Comparison of ENCODE assay signal across 15 cellular contexts in the genomic region with DNA sequence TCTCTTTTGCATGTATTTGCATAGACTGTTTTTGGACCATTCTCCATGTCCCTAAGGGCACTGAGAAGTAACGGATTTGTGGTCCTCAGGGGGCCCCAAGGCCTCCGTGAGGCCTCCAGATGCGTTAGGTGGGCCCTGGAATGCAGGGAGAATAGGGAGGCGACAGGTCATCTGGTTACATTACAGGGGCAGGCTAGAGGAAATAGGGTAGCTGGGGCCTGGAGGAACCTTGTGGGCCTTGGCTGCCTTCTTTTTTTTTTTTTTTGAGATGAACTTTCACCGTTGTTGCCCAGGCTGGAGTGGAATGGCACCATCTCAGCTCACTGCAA. TPM values are rescaled to one million over a fixed set of nuclear protein-coding genes. Genes with fewer than 3 reads are reported as not detected.
DNase-seq lines count a peak whose midpoint lies in the region; ATAC-seq, FAIRE-seq and TF ChIP-seq lines count a peak whose summit lies in the region.
"Had no signal": no experiment of that assay in that cellular context is flagged by ENCODE, and none has a peak within 500 bp of the region (broad histone marks: within the 10 kb centered on the region; RNA-seq: fewer than 3 reads in every experiment).

No MANE protein-coding gene starts in this region.

- no peaks in the 10 kb centered on the region for H3K9me3 ChIP-seq in HepG2 (ENCODE audit: low read length)
- no peaks in the 10 kb centered on the region for H3K9me3 ChIP-seq in right lobe of liver
- H3K9me3 ChIP-seq: colonic mucosa, gastrocnemius medialis had no signal

- 85% methylated on average over 5 of the region's 5 CpGs for WGBS in HepG2 (ENCODE audit: low lambda C conversion rate)
- WGBS in right lobe of liver (ENCODE audit: insufficient coverage, low coverage, low lambda C conversion rate, missing lambda C conversion rate) = 100% methylated on average over 2 of the region's 5 CpGs

- POLR2A ChIA-PET in HepG2 (lab: Yijun Ruan, JAX) (interaction anchor here (0.8 to 10.9 kb wide), 3 partner anchors 19 to 268 kb away, joined by 3 to 324 read pairs (median 5); a partner anchor contains a TSS), GM10248 (lab: Yijun Ruan, JAX) (no interaction called here)
- POLR2A ChIA-PET in activated CD8-positive, alpha-beta T cell treated with anti-CD3 and anti-CD28 coated beads for 36 hours (lab: Charles Lee) = interaction anchor here (0.8 to 4.1 kb wide), 5 partner anchors 20 to 30 kb away, joined by 3 to 24 read pairs (median 6); a partner anchor contains a TSS

- no peaks in the 10 kb centered on the region for H3K27me3 ChIP-seq in HepG2 (ENCODE audit: control insufficient read depth in 1 of 2, insufficient read depth in 2 of 2, low read length in 2 of 2)
- no peaks in the 10 kb centered on the region for H3K27me3 ChIP-seq in right lobe of liver
- H3K27me3 ChIP-seq: colonic mucosa, gastrocnemius medialis had no signal

- CTCF ChIA-PET in HepG2 (lab: Yijun Ruan, JAX; ENCODE audit: low intra/inter-chr PET ratio, low total read pairs) = no interaction called here
- CTCF ChIA-PET in activated CD8-positive, alpha-beta T cell treated with anti-CD3 and anti-CD28 coated beads for 36 hours (lab: Charles Lee) = interaction anchor here (1.0 to 1.2 kb wide), 2 partner anchors 20 to 60 kb away, joined by 3 to 4 read pairs; no protein-coding TSS in a partner anchor
- CTCF ChIA-PET in GM10248 (lab: Yijun Ruan, JAX) = interaction anchor here (1.2 to 1.6 kb wide), 3 partner anchors 13 to 31 kb away, joined by 3 to 4 read pairs (median 3); no protein-coding TSS in a partner anchor

- no peaks in the 10 kb centered on the region for H3K36me3 Mint-ChIP-seq in activated CD8-positive, alpha-beta T cell treated with anti-CD3 and anti-CD28 coated beads for 36 hours (ENCODE audit: low read depth)
- H3K36me3 Mint-ChIP-seq in memory B cell = peaks cover 2% of the 10 kb centered on the region

- H3K27ac Mint-ChIP-seq in activated CD8-positive, alpha-beta T cell treated with anti-CD3 and anti-CD28 coated beads for 36 hours = peak overlapping the region; percentile 88
- H3K27ac Mint-ChIP-seq in memory B cell = peak overlapping the region; percentile 92

- TF ChIP-seq EP300 in HepG2 (IDR thresholded peaks at IDR 0.05; ENCODE audit: low read depth in 2 of 2, low read length in 2 of 2) (no peak), HepG2 (CRISPR knock-in tag; IDR thresholded peaks at IDR 0.05; ENCODE audit: borderline replicate concordance) (no peak)

- TF ChIP-seq POLR2A in HepG2 (IDR thresholded peaks at IDR 0.05; ENCODE audit: insufficient read depth in 1 of 2, low read depth in 2 of 2, low read length in 2 of 2) = no peak
- TF ChIP-seq POLR2A in right lobe of liver (IDR thresholded peaks at IDR 0.05) = no peak

- no peak overlapping the region for H2AFZ ChIP-seq in HepG2 (ENCODE audit: low read length)

- in situ Hi-C loops in HepG2 (cut with HindIII; ENCODE audit: extremely low pct_ligation_motif_present, low pct_unique_long_range_greater_than_20kb) = no loop called here

- H3K4me3 ChIP-seq in HepG2 (replicated peaks in 1 of 3; ENCODE audit: insufficient read depth in 1 of 3, low read depth in 2 of 3, low read length in 3 of 3) = no peak overlapping the region
- no peak overlapping the region for H3K4me3 ChIP-seq in right lobe of liver
- H3K4me3 ChIP-seq: colonic mucosa, gastrocnemius medialis had no signal

- H3K27ac ChIP-seq in HepG2 (ENCODE audit: extremely low read length, insufficient read depth, low read length) = no peak overlapping the region
- H3K27ac ChIP-seq in right lobe of liver = no peak overlapping the region
- H3K27ac ChIP-seq: colonic mucosa, gastrocnemius medialis had no signal

- H3K4me1 Mint-ChIP-seq in activated CD8-positive, alpha-beta T cell treated with anti-CD3 and anti-CD28 coated beads for 36 hours (ENCODE audit: low read depth) = peaks cover 53% of the 10 kb centered on the region
- peaks cover 34% of the 10 kb centered on the region for H3K4me1 Mint-ChIP-seq in memory B cell

- intact Hi-C loops in HepG2 (cut with micrococcal nuclease; ENCODE audit: unreplicated experiment) = no loop called here
- intact Hi-C loops in right lobe of liver (cut with DNase I) = no loop called here
- intact Hi-C loops in activated CD8-positive, alpha-beta T cell treated with anti-CD3 and anti-CD28 coated beads for 36 hours (cut with micrococcal nuclease) = no loop called here

- no peaks in the 10 kb centered on the region for H3K27me3 Mint-ChIP-seq in activated CD8-positive, alpha-beta T cell treated with anti-CD3 and anti-CD28 coated beads for 36 hours
- no peaks in the 10 kb centered on the region for H3K27me3 Mint-ChIP-seq in memory B cell

- no peak for FAIRE-seq in HepG2 (lab: Jason Lieb, UNC)

- H3K36me3 ChIP-seq in HepG2 (replicated peaks in 1 of 2; ENCODE audit: control insufficient read depth in 1 of 2, insufficient read depth in 2 of 2, low read length in 2 of 2) = no peaks in the 10 kb centered on the region
- H3K36me3 ChIP-seq in right lobe of liver = no peaks in the 10 kb centered on the region
- H3K36me3 ChIP-seq: colonic mucosa, gastrocnemius medialis had no signal

- no TSS peak for BruUV-seq in HepG2 (replicated peaks; lab: Mats Ljungman, UMichigan)

- H3K4me1 ChIP-seq in HepG2 (ENCODE audit: insufficient read depth, low read length) (peaks cover 96% of the 10 kb centered on the region), right lobe of liver (peaks cover 0 to 33% (median 12%) of the 10 kb centered on the region in 4 donors)
- H3K4me1 ChIP-seq: gastrocnemius medialis had no signal

- ATAC-seq in HepG2 (no peak), right lobe of liver (no peak), memory B cell (ENCODE audit: low read depth) (no peak), HG02588 (IDR thresholded peaks at IDR 0.05; ENCODE audit: unreplicated experiment) (no peak)
- no peak for ATAC-seq in activated CD8-positive, alpha-beta T cell treated with anti-CD3 and anti-CD28 coated beads for 36 hours
- ATAC-seq: gastrocnemius medialis, HCT116 had no signal

- DNase-seq in HepG2 (ENCODE audit: low spot score) = no peak
- no peak for DNase-seq in right lobe of liver
- no peak for DNase-seq in activated CD8-positive, alpha-beta T cell treated with anti-CD3 and anti-CD28 coated beads for 36 hours
- no peak for DNase-seq in memory B cell (ENCODE audit: low spot score in 2 of 2)
- DNase-seq in GM10248 (ENCODE audit: extremely low spot score) = no peak
- no peak for DNase-seq in HUDEP-2 (lab: John Stamatoyannopoulos, UW; ENCODE audit: unreplicated experiment in 76 of 76)
- DNase-seq in UCSD-AML1 (lab: John Stamatoyannopoulos, UW; ENCODE audit: unreplicated experiment) = no peak
- DNase-seq: activated CD4-positive, alpha-beta T cell treated with anti-CD3 and anti-CD28 coated beads, Interleukin-2, amount 50 U/mL, for 4 hours; colonic mucosa; gastrocnemius medialis; NCI-H446; SHP77; T1000 had no signal

- no peak overlapping the region for H3K9ac ChIP-seq in HepG2 (ENCODE audit: insufficient read depth, low read depth, low read length)

- no peaks in the 10 kb centered on the region for H3K79me2 ChIP-seq in HepG2 (ENCODE audit: insufficient read depth, low read length)

- no peak for TF ChIP-seq CTCF in HepG2 (CRISPR knock-in tag; IDR thresholded peaks at IDR 0.05)
- no peak for TF ChIP-seq CTCF in right lobe of liver (IDR thresholded peaks at IDR 0.05)
- TF ChIP-seq CTCF in activated CD8-positive, alpha-beta T cell treated with anti-CD3 and anti-CD28 coated beads for 36 hours (IDR thresholded peaks at IDR 0.05) = no peak
- TF ChIP-seq CTCF in GM10248 (IDR thresholded peaks at IDR 0.05; ENCODE audit: control extremely low read depth, extremely low read depth, low read depth, missing control alignments) = no peak

- TF ChIP-seq RAD21 in HepG2 (CRISPR knock-in tag; IDR thresholded peaks at IDR 0.05) = no peak

- no peak overlapping the region for H3K4me2 ChIP-seq in HepG2 (ENCODE audit: low read depth, low read length)

- no peaks in the 10 kb centered on the region for H3K9me3 Mint-ChIP-seq in activated CD8-positive, alpha-beta T cell treated with anti-CD3 and anti-CD28 coated beads for 36 hours
- peaks cover 1% of the 10 kb centered on the region for H3K9me3 Mint-ChIP-seq in memory B cell

- no peaks in the 10 kb centered on the region for H4K20me1 ChIP-seq in HepG2 (ENCODE audit: insufficient read depth, low read length)

- no peak overlapping the region for H3K4me3 Mint-ChIP-seq in activated CD8-positive, alpha-beta T cell treated with anti-CD3 and anti-CD28 coated beads for 36 hours
- H3K4me3 Mint-ChIP-seq in memory B cell = no peak overlapping the region

TF ChIP-seq in HepG2, 621 proteins besides CTCF, POLR2A, EP300 and RAD21 (continues in another document):
- peak; percentile 23 for TF ChIP-seq TEAD3 (CRISPR knock-in tag; optimal IDR thresholded peaks at IDR 0.05; ENCODE audit: borderline replicate concordance)

RNA-seq across cellular contexts. Expression of a gene that starts 28.9 kb away (rescaled TPM):
- 21.8 and 32.5 TPM in 2 replicates for total RNA-seq in HepG2 (2016; rRNA removed; fragmentation: Illumina TruSeq; extraction: Trizol)
- 10.9 and 11.1 TPM in 2 replicates for total RNA-seq in HepG2 (2016; cell fraction: cytosol; rRNA removed; fragmentation: Illumina TruSeq; extraction: Trizol; ENCODE audit: low read depth)
- 20.7 and 30.7 TPM in 2 replicates for total RNA-seq in HepG2 (2016; cell fraction: insoluble cytoplasmic fraction; rRNA removed; fragmentation: Illumina TruSeq; extraction: Trizol)
- total RNA-seq in HepG2 (2016; cell fraction: membrane; rRNA removed; fragmentation: Illumina TruSeq; extraction: Trizol) = 45.2 and 45.6 TPM in 2 replicates
- total RNA-seq in HepG2 (2016; cell fraction: nucleus; rRNA removed; fragmentation: Illumina TruSeq; extraction: Trizol) = 28.9 and 31.5 TPM in 2 replicates
- polyA plus RNA-seq in HepG2 (2011; rRNA removed) = 11.2 and 12.5 TPM in 2 replicates
- polyA plus RNA-seq in HepG2 (2011; cell fraction: cytosol; rRNA removed) = 6.8 and 9.1 TPM in 2 replicates
- 13.5 and 16.7 TPM in 2 replicates for polyA plus RNA-seq in HepG2 (2011; cell fraction: nucleus; rRNA removed)
- 52.4 and 60.8 TPM in 2 replicates for polyA plus RNA-seq in HepG2 (2012)
- polyA plus RNA-seq in HepG2 (2016; cell fraction: cytosol; fragmentation: Illumina TruSeq; extraction: Trizol; ENCODE audit: low read depth) = 10.6 and 12.4 TPM in 2 replicates
- polyA plus RNA-seq in HepG2 (2016; cell fraction: insoluble cytoplasmic fraction; fragmentation: Illumina TruSeq; extraction: Trizol; ENCODE audit: low read depth) = 78.1 and 90.4 TPM in 2 replicates
- 44.3 and 47.5 TPM in 2 replicates for polyA plus RNA-seq in HepG2 (2016; cell fraction: membrane; fragmentation: Illumina TruSeq; extraction: Trizol; ENCODE audit: low read depth)
- 95.3 and 99.0 TPM in 2 replicates for polyA plus RNA-seq in HepG2 (2016; cell fraction: nucleus; fragmentation: Illumina TruSeq; extraction: Trizol; ENCODE audit: insufficient read depth, low read depth)
- 3.9 and 12.4 TPM in 2 replicates for polyA minus RNA-seq in HepG2 (2011; rRNA and poly(A)+ RNA removed; ENCODE audit: low replicate concordance)
- 25.5 and 27.1 TPM in 2 replicates for polyA minus RNA-seq in HepG2 (2011; cell fraction: cytosol; rRNA and poly(A)+ RNA removed)
- 10.1 and 12.1 TPM in 2 replicates for polyA minus RNA-seq in HepG2 (2011; cell fraction: nucleus; rRNA and poly(A)+ RNA removed)
- total RNA-seq in right lobe of liver = 10 to 100 TPM; 20.8 to 50.0 (median 33.6) TPM
- 100 to 1,000 TPM; 102 to 106 TPM for total RNA-seq in activated CD8-positive, alpha-beta T cell treated with anti-CD3 and anti-CD28 coated beads for 36 hours
